5 cellular contexts compared by ENCODE assay signal in the genomic region with DNA sequence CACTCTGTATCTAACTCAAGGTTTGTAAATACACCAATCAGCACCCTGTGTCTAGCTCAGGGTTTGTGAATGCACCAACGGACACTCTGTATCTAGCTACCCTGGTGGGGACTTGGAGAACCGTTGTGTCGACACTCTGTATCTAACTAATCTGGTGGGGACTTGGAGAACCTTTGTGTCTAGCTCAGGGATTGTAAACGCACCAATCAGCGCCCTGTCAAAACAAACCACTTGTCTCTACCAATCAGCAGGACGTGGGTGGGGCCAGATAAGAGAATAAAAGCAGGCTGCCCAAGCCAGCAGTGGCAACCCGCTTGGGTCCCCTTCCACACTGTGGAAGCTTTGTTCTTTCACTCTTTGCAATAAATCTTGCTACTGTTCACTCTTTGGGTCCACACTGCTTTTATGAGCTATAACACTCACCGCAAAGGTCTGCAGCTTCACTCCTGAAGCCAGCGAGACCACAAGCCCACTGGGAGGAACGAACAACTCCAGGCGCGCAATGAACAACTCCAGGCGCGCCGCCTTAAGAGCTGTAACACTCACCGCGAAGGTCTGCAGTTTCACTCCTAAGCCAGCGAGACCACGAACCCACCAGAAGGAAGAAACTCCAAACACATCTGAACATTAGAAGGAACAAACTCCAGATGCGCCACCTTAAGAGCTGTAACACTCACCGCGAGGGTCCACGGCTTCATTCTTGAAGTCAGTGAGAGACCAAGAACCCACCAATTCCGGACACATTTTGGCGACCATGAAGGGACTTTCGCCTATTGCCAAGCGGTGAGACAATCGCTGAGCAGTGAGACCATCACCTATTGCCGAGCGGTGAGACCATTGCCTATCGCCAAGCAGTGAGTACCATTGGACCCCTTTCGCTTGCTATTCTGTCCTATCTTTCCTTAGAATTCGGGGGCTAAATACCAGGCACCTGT. TPM values are rescaled to one million over a fixed set of nuclear protein-coding genes. Genes with fewer than 3 reads are reported as not detected.
"Had no signal": no experiment of that assay in that cellular context is flagged by ENCODE, and none has a peak within 500 bp of the region (broad histone marks: within the 10 kb centered on the region; RNA-seq: fewer than 3 reads in every experiment).

No MANE protein-coding gene starts in this region.

RNA-seq across cellular contexts. Expression of gene TBX10, which starts 19.6 kb away (rescaled TPM):
- total RNA-seq: activated B cell treated with CpG ODN at 0.5 μM for 24 hours; activated CD8-positive, alpha-beta T cell treated with anti-CD3 and anti-CD28 coated beads for 36 hours; activated naive CD4-positive, alpha-beta T cell treated with anti-CD3 and anti-CD28 coated beads, Interleukin-2, amount 50 U/mL, for 72 hours; foreskin keratinocyte had no signal
- polyA plus RNA-seq: foreskin keratinocyte had no signal

RNA-seq across cellular contexts. Expression of gene ACY3, which starts 30.6 kb away (rescaled TPM):
- total RNA-seq: activated B cell treated with CpG ODN at 0.5 μM for 24 hours, foreskin keratinocyte, left ventricle myocardium superior had no signal
- polyA plus RNA-seq: foreskin keratinocyte had no signal
